ENCODE assay signal across 1 cellular context in the genomic region with DNA sequence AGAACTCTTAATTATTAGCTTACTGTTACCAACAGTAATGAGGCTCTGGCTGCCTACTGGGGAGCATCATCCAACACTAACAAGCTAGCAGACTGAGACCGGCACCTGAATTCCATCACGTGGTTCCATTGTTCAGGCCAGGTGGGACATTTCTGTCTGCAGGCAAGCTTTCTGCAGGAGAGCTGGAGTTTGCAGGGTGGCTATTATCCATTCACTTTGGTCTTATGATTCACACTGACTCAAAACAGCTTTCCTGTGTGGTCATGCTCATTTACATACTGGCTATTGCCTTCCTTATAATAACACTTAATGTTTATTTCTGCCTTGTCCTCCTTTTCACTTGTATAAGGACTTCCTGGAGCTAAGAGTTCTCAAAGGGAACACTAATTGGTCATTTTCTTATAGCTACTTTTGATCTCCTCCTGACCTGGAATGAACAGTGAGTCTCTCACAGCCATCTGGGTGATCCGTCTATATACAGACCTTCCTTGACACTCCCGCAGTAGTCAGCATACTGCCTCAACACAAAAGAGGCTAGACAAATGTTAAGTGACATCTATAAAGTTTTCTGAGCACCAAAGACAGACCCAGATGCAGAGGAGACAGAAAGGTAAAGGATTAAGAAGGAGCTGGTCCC.
TF ChIP-seq lines count a peak whose summit lies in the region.

No MANE protein-coding gene starts in this region.

TF ChIP-seq in WTC11, 78 proteins besides CTCF, POLR2A, EP300 and RAD21 (continued from another document):
- no peak for TF ChIP-seq ZNF281 (CRISPR knock-in tag; IDR thresholded peaks at IDR 0.05)
- no peak for TF ChIP-seq ATF1 (CRISPR knock-in tag; IDR thresholded peaks at IDR 0.05)
- TF ChIP-seq, protein P1, sequence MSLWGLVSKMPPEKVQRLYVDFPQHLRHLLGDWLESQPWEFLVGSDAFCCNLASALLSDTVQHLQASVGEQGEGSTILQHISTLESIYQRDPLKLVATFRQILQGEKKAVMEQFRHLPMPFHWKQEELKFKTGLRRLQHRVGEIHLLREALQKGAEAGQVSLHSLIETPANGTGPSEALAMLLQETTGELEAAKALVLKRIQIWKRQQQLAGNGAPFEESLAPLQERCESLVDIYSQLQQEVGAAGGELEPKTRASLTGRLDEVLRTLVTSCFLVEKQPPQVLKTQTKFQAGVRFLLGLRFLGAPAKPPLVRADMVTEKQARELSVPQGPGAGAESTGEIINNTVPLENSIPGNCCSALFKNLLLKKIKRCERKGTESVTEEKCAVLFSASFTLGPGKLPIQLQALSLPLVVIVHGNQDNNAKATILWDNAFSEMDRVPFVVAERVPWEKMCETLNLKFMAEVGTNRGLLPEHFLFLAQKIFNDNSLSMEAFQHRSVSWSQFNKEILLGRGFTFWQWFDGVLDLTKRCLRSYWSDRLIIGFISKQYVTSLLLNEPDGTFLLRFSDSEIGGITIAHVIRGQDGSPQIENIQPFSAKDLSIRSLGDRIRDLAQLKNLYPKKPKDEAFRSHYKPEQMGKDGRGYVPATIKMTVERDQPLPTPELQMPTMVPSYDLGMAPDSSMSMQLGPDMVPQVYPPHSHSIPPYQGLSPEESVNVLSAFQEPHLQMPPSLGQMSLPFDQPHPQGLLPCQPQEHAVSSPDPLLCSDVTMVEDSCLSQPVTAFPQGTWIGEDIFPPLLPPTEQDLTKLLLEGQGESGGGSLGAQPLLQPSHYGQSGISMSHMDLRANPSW (CRISPR knock-in tag; conservative IDR thresholded peaks at IDR 0.05; ENCODE audit: low read depth), result no peak
- TF ChIP-seq NFYB (CRISPR knock-in tag; conservative IDR thresholded peaks at IDR 0.05; ENCODE audit: low read depth), result no peak
- TF ChIP-seq EMX1 (CRISPR knock-in tag; IDR thresholded peaks at IDR 0.05), result no peak
- TF ChIP-seq, protein P2, sequence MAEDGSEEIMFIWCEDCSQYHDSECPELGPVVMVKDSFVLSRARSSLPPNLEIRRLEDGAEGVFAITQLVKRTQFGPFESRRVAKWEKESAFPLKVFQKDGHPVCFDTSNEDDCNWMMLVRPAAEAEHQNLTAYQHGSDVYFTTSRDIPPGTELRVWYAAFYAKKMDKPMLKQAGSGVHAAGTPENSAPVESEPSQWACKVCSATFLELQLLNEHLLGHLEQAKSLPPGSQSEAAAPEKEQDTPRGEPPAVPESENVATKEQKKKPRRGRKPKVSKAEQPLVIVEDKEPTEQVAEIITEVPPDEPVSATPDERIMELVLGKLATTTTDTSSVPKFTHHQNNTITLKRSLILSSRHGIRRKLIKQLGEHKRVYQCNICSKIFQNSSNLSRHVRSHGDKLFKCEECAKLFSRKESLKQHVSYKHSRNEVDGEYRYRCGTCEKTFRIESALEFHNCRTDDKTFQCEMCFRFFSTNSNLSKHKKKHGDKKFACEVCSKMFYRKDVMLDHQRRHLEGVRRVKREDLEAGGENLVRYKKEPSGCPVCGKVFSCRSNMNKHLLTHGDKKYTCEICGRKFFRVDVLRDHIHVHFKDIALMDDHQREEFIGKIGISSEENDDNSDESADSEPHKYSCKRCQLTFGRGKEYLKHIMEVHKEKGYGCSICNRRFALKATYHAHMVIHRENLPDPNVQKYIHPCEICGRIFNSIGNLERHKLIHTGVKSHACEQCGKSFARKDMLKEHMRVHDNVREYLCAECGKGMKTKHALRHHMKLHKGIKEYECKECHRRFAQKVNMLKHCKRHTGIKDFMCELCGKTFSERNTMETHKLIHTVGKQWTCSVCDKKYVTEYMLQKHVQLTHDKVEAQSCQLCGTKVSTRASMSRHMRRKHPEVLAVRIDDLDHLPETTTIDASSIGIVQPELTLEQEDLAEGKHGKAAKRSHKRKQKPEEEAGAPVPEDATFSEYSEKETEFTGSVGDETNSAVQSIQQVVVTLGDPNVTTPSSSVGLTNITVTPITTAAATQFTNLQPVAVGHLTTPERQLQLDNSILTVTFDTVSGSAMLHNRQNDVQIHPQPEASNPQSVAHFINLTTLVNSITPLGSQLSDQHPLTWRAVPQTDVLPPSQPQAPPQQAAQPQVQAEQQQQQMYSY (CRISPR knock-in tag; IDR thresholded peaks at IDR 0.05), result no peak
- TF ChIP-seq CREB1 (CRISPR knock-in tag; IDR thresholded peaks at IDR 0.05), result no peak
- no peak for TF ChIP-seq GRHL2 (CRISPR knock-in tag; IDR thresholded peaks at IDR 0.05; ENCODE audit: insufficient replicate concordance, severe bottlenecking)
- no peak for TF ChIP-seq ZNF317 (CRISPR knock-in tag; IDR thresholded peaks at IDR 0.05; ENCODE audit: borderline replicate concordance, low read depth)
- no peak for TF ChIP-seq NFE2L1 (CRISPR knock-in tag; IDR thresholded peaks at IDR 0.05)
- TF ChIP-seq JUN (CRISPR knock-in tag; IDR thresholded peaks at IDR 0.05), result no peak
- TF ChIP-seq ZNF219 (CRISPR knock-in tag; IDR thresholded peaks at IDR 0.05; ENCODE audit: borderline replicate concordance), result no peak
- peak; percentile 91 for TF ChIP-seq USF2 (CRISPR knock-in tag; IDR thresholded peaks at IDR 0.05)
